21 cellular contexts compared by ENCODE assay signal in the genomic region with DNA sequence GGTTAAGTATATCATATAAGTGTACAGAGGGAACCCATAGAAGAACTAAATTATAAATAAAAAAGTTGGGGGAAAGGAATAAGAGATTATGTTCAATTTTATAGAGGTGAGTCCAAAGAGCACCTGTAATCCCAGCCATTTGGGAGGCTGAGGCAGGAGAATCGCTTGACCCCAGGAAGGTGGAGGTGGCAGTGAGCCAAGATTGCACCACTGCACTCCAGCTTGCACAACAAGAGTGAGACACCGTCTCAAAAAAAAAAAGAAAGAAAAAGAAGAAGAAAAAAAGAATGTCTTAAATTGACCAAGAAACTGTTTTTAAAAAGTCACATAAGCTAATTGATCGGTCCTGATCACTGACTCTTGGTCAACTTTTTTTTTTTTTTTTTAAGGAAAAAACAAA.
"Had no signal": no experiment of that assay in that cellular context is flagged by ENCODE, and none has a peak within 500 bp of the region (broad histone marks: within the 10 kb centered on the region; RNA-seq: fewer than 3 reads in every experiment).

No MANE protein-coding gene starts in this region.

- H3K4me3 ChIP-seq: dorsolateral prefrontal cortex, lung, neural progenitor cell, pancreas, sigmoid colon had no signal

- H3K9ac ChIP-seq: neural progenitor cell had no signal

- H3K27ac ChIP-seq: dorsolateral prefrontal cortex, neural progenitor cell, pancreas, sigmoid colon had no signal

- FAIRE-seq: pancreas, urothelium cell line had no signal

- DNase-seq: cortex of kidney; dorsolateral prefrontal cortex; effector CD8-positive, alpha-beta T cell; foreskin melanocyte; head of caudate nucleus; hippocampal formation; left colon; left ventricle myocardium superior; mesenchymal stem cell; midbrain; occipital lobe; pancreas; retina; sigmoid colon; small intestine; stimulated activated CD4-positive, alpha-beta T cell treated with anti-CD3 and anti-CD28 coated beads, Interleukin-12 subunit alpha, Interleukin-12 subunit beta, amount 100 ng/mL, for 4 hours; stimulated activated naive CD4-positive, alpha-beta T cell had no signal

- H3K4me2 ChIP-seq: neural progenitor cell had no signal

- H3K27me3 ChIP-seq: neural progenitor cell had no signal

- H3K4me1 ChIP-seq: pancreas, sigmoid colon had no signal

- H3K36me3 ChIP-seq: neural progenitor cell, pancreas, sigmoid colon had no signal

- H3K9me3 ChIP-seq: pancreas, sigmoid colon had no signal

- H2AFZ ChIP-seq: neural progenitor cell had no signal

- ATAC-seq: left colon; left ventricle myocardium superior; natural killer cell treated with Interleukin-12 subunit alpha and Interleukin-12 subunit beta and Interleukin-15 and Interleukin-18, amount 100 ng/mL, for 72 hours; pancreas had no signal
